ENCODE assay signal across 23 cellular contexts in the genomic region with DNA sequence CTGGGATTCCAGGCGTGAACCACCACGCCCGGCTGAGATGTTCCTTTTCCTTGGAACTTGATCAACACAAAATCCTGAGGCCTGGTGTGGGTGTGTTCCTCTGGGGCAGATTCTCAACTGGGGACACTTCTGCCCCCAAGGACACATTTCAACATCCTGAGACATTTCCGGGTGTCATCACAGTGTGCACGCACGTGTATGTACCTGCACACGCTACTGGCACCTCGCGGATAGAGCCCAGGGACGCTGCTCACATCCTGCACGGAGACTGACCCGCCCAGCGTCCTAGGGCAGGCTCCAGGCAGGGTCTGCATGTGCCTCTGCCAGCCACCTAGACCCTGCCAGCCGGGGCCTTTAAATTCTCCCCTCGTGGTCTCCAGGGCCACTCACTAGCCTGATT. TPM values are rescaled to one million over a fixed set of nuclear protein-coding genes. Genes with fewer than 3 reads are reported as not detected.
"Had no signal": no experiment of that assay in that cellular context is flagged by ENCODE, and none has a peak within 500 bp of the region (broad histone marks: within the 10 kb centered on the region; RNA-seq: fewer than 3 reads in every experiment).

No MANE protein-coding gene starts in this region.

- FAIRE-seq: astrocyte, kidney had no signal

- H3K4me3 ChIP-seq: adrenal gland, dorsolateral prefrontal cortex, gastrocnemius medialis, lung, sigmoid colon, spleen, upper lobe of right lung had no signal

- H3K9me3 Mint-ChIP-seq: activated B cell treated with CpG ODN at 0.5 μM for 24 hours; activated CD4-positive, alpha-beta memory T cell treated with anti-CD3 and anti-CD28 coated beads for 36 hours; activated naive CD4-positive, alpha-beta T cell treated with anti-CD3 and anti-CD28 coated beads, Interleukin-2, amount 50 U/mL, for 72 hours; activated T-helper 1 cell treated with anti-CD3 and anti-CD28 coated beads, Interleukin-12 subunit alpha, Interleukin-12 subunit beta, Interleukin-2, Interleukin-4 antibody, amounts not matched to agents 30 ng/mL and 10 ng/mL and 1 ng/mL, durations not matched to agents 14 hours and 24 hours and 36 hours; endodermal cell; mesothelial cell of epicardium; natural killer cell treated with Interleukin-12 subunit alpha and Interleukin-12 subunit beta and Interleukin-15 and Interleukin-18, amount 100 ng/mL, for 72 hours; stimulated activated naive B cell treated with anti-CD40 and anti-IgM and Interleukin-4, amounts not matched to agents 10 μg/mL and 1 μg/mL and 100 μg/mL, for 72 hours had no signal

- ATAC-seq: activated naive CD4-positive, alpha-beta T cell treated with anti-CD3 and anti-CD28 coated beads, Interleukin-2, amount 50 U/mL, for 72 hours; gastrocnemius medialis; left lobe of liver; natural killer cell treated with Interleukin-12 subunit alpha and Interleukin-12 subunit beta and Interleukin-15 and Interleukin-18, amount 100 ng/mL, for 72 hours; stimulated activated naive B cell treated with anti-CD40 and anti-IgM and Interleukin-4, amounts not matched to agents 10 μg/mL and 1 μg/mL and 100 μg/mL, for 72 hours; upper lobe of right lung had no signal

- H3K27me3 Mint-ChIP-seq: activated CD4-positive, alpha-beta memory T cell treated with anti-CD3 and anti-CD28 coated beads for 36 hours; natural killer cell treated with Interleukin-12 subunit alpha and Interleukin-12 subunit beta and Interleukin-15 and Interleukin-18, amount 100 ng/mL, for 72 hours had no signal

- H3K36me3 Mint-ChIP-seq: activated CD4-positive, alpha-beta memory T cell treated with anti-CD3 and anti-CD28 coated beads for 36 hours; activated naive CD4-positive, alpha-beta T cell treated with anti-CD3 and anti-CD28 coated beads, Interleukin-2, amount 50 U/mL, for 72 hours; mesothelial cell of epicardium; natural killer cell treated with Interleukin-12 subunit alpha and Interleukin-12 subunit beta and Interleukin-15 and Interleukin-18, amount 100 ng/mL, for 72 hours; stimulated activated naive B cell treated with anti-CD40 and anti-IgM and Interleukin-4, amounts not matched to agents 10 μg/mL and 1 μg/mL and 100 μg/mL, for 72 hours had no signal

- H3K36me3 ChIP-seq: adrenal gland, gastrocnemius medialis, sigmoid colon, upper lobe of right lung had no signal

- H3K27ac ChIP-seq: adrenal gland, dorsolateral prefrontal cortex, gastrocnemius medialis, sigmoid colon, spleen, upper lobe of right lung had no signal

- H3K9me3 ChIP-seq: adrenal gland, gastrocnemius medialis, sigmoid colon, spleen, upper lobe of right lung had no signal

- H3K4me1 ChIP-seq: adrenal gland, upper lobe of right lung had no signal

- H3K27me3 ChIP-seq: adrenal gland, dorsolateral prefrontal cortex, gastrocnemius medialis, upper lobe of right lung had no signal

- H3K4me3 Mint-ChIP-seq: activated B cell treated with CpG ODN at 0.5 μM for 24 hours; activated CD4-positive, alpha-beta memory T cell treated with anti-CD3 and anti-CD28 coated beads for 36 hours; activated T-helper 1 cell treated with anti-CD3 and anti-CD28 coated beads, Interleukin-12 subunit alpha, Interleukin-12 subunit beta, Interleukin-2, Interleukin-4 antibody, amounts not matched to agents 30 ng/mL and 10 ng/mL and 1 ng/mL, durations not matched to agents 14 hours and 24 hours and 36 hours; endodermal cell; mesothelial cell of epicardium; natural killer cell treated with Interleukin-12 subunit alpha and Interleukin-12 subunit beta and Interleukin-15 and Interleukin-18, amount 100 ng/mL, for 72 hours; stimulated activated naive B cell treated with anti-CD40 and anti-IgM and Interleukin-4, amounts not matched to agents 10 μg/mL and 1 μg/mL and 100 μg/mL, for 72 hours had no signal

- DNase-seq: activated B cell treated with CpG ODN at 0.5 μM for 24 hours; activated CD4-positive, alpha-beta memory T cell treated with anti-CD3 and anti-CD28 coated beads for 36 hours; activated CD4-positive, alpha-beta T cell treated with anti-CD3 and anti-CD28 coated beads for 4 hours; activated gamma-delta T cell treated with Interleukin-2 at 50 U/mL for 16 hours; activated T-cell treated with anti-CD3 and anti-CD28 coated beads for 4 hours; adrenal gland; dorsolateral prefrontal cortex; endodermal cell; erythroblast; gastrocnemius medialis; head of caudate nucleus; kidney; sigmoid colon; spleen; stimulated activated naive B cell treated with anti-CD40 and anti-IgM and Interleukin-4, amounts not matched to agents 10 μg/mL and 1 μg/mL and 100 μg/mL, for 72 hours; upper lobe of right lung had no signal

- H3K27ac Mint-ChIP-seq: activated B cell treated with CpG ODN at 0.5 μM for 24 hours; activated CD4-positive, alpha-beta memory T cell treated with anti-CD3 and anti-CD28 coated beads for 36 hours; activated T-helper 1 cell treated with anti-CD3 and anti-CD28 coated beads, Interleukin-12 subunit alpha, Interleukin-12 subunit beta, Interleukin-2, Interleukin-4 antibody, amounts not matched to agents 30 ng/mL and 10 ng/mL and 1 ng/mL, durations not matched to agents 14 hours and 24 hours and 36 hours; endodermal cell; mesothelial cell of epicardium; natural killer cell treated with Interleukin-12 subunit alpha and Interleukin-12 subunit beta and Interleukin-15 and Interleukin-18, amount 100 ng/mL, for 72 hours; stimulated activated naive B cell treated with anti-CD40 and anti-IgM and Interleukin-4, amounts not matched to agents 10 μg/mL and 1 μg/mL and 100 μg/mL, for 72 hours had no signal

- H3K4me1 Mint-ChIP-seq: endodermal cell had no signal

RNA-seq across cellular contexts. Expression of a gene that starts 8.5 kb away (rescaled TPM):
- total RNA-seq: activated B cell treated with CpG ODN at 0.5 μM for 24 hours; activated CD4-positive, alpha-beta memory T cell treated with anti-CD3 and anti-CD28 coated beads for 36 hours; activated T-helper 1 cell treated with anti-CD3 and anti-CD28 coated beads, Interleukin-12 subunit alpha, Interleukin-12 subunit beta, Interleukin-2, Interleukin-4 antibody, amounts not matched to agents 30 ng/mL and 10 ng/mL and 1 ng/mL, durations not matched to agents 14 hours and 24 hours and 36 hours; natural killer cell treated with Interleukin-12 subunit alpha and Interleukin-12 subunit beta and Interleukin-15 and Interleukin-18, amount 100 ng/mL, for 72 hours had no signal
